In genomic region chr11:105377870-105378269, GRCh38 we compare ENCODE assay signal across 3 cellular contexts.
"Had no signal": no experiment of that assay in that cellular context is flagged by ENCODE, and none has a peak within 500 bp of the region (broad histone marks: within the 10 kb centered on the region; RNA-seq: fewer than 3 reads in every experiment).

No MANE protein-coding gene starts in this region.

- DNase-seq: GDM1, GF-D8 had no signal

- H3K4me3 ChIP-seq: GM12878 had no signal

- ATAC-seq: GM12878 had no signal
